Comparison of ENCODE assay signal across 13 cellular contexts in the genomic region with DNA sequence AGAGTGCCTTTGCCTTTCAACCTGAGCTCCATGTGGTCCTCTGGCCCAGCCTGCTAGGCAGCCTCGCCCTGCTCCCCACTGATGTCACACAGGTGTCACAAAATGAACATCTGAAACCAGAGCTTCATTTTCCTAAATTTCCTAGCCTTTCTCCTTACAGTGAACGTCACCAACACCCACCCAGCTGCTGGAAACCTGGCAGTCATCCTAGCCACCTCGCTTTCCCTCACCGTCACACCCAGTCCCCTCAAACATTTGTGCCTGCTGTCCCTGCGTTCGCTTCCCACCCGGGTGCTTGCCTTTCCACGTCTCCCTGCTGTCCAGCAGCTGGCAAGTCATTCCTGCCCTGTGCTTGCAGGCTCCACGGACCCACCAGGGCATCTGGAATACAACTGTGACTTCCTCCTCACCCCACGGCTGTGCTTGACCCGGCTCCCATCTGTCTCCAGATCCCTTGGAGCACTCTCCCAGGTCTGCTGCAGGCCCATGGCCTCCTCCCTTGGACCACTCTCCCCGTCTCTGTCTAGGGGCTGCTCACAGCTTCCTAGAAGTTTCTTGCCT.
"Had no signal": no experiment of that assay in that cellular context is flagged by ENCODE, and none has a peak within 500 bp of the region (broad histone marks: within the 10 kb centered on the region; RNA-seq: fewer than 3 reads in every experiment).

No MANE protein-coding gene starts in this region.

- H3K9me3 ChIP-seq: breast epithelium, lower lobe of right lung had no signal

- H3K27me3 Mint-ChIP-seq: activated CD4-positive, alpha-beta T cell treated with anti-CD3 and anti-CD28 coated beads, Interleukin-2, amount 10 ng/mL, durations not matched to agents 24 days and 14 days had no signal

- H3K36me3 Mint-ChIP-seq: activated naive CD4-positive, alpha-beta T cell treated with anti-CD3 and anti-CD28 coated beads, Interleukin-2, amount 50 U/mL, for 72 hours; mesothelial cell of epicardium had no signal

- H3K9me3 Mint-ChIP-seq: activated CD4-positive, alpha-beta T cell treated with anti-CD3 and anti-CD28 coated beads, Interleukin-2, amount 10 ng/mL, durations not matched to agents 24 days and 14 days; activated naive CD4-positive, alpha-beta T cell treated with anti-CD3 and anti-CD28 coated beads, Interleukin-2, amount 50 U/mL, for 72 hours; mesothelial cell of epicardium had no signal

- ATAC-seq: activated naive CD4-positive, alpha-beta T cell treated with anti-CD3 and anti-CD28 coated beads, Interleukin-2, amount 50 U/mL, for 72 hours had no signal

- H3K4me3 Mint-ChIP-seq: activated CD4-positive, alpha-beta T cell treated with anti-CD3 and anti-CD28 coated beads, Interleukin-2, amount 10 ng/mL, durations not matched to agents 24 days and 14 days; mesothelial cell of epicardium had no signal

- H3K27ac ChIP-seq: breast epithelium, dorsolateral prefrontal cortex, lower lobe of right lung had no signal

- H3K27me3 ChIP-seq: breast epithelium, dorsolateral prefrontal cortex had no signal

- H3K4me3 ChIP-seq: breast epithelium, dorsolateral prefrontal cortex, lower lobe of right lung had no signal

- H3K27ac Mint-ChIP-seq: activated CD4-positive, alpha-beta T cell treated with anti-CD3 and anti-CD28 coated beads, Interleukin-2, amount 10 ng/mL, durations not matched to agents 24 days and 14 days; mesothelial cell of epicardium had no signal

- H3K36me3 ChIP-seq: breast epithelium, lower lobe of right lung had no signal

- DNase-seq: activated CD4-positive, alpha-beta T cell treated with anti-CD3 and anti-CD28 coated beads, Interleukin-2, amount 10 ng/mL, durations not matched to agents 24 days and 14 days; activated effector memory CD4-positive, alpha-beta T cell treated with anti-CD3 and anti-CD28 coated beads, Interleukin-2, amount 50 U/mL, for 16 hours; activated T-cell treated with anti-CD3 and anti-CD28 coated beads, Interleukin-2, amount 50 U/mL, for 1 hour; hippocampal formation; lower lobe of right lung; retina; stimulated activated CD4-positive, alpha-beta T cell treated with anti-CD3 and anti-CD28 coated beads, Interleukin-15, amount 100 ng/mL, for 24 hours; stimulated activated CD4-positive, alpha-beta T cell treated with anti-CD3 and anti-CD28 coated beads, Interleukin-4, amount 100 ng/mL, for 24 hours; T-helper 9 cell had no signal
